ENCODE assay signal across 25 cellular contexts in genomic region chr2:213261237-213261636, GRCh38.
"Had no signal": no experiment of that assay in that cellular context is flagged by ENCODE, and none has a peak within 500 bp of the region (broad histone marks: within the 10 kb centered on the region; RNA-seq: fewer than 3 reads in every experiment).

No MANE protein-coding gene starts in this region.

- H3K27ac Mint-ChIP-seq: effector memory CD8-positive, alpha-beta T cell; natural killer cell treated with Interleukin-12 subunit alpha and Interleukin-12 subunit beta and Interleukin-15 and Interleukin-18, amount 100 ng/mL, for 72 hours; stimulated activated naive B cell treated with anti-CD40 and anti-IgM and Interleukin-4, amounts not matched to agents 10 μg/mL and 1 μg/mL and 100 μg/mL, for 72 hours; stimulated activated naive CD8-positive, alpha-beta T cell treated with anti-CD3 and anti-CD28 coated beads, Interleukin-15, Interleukin-2, amounts not matched to agents 100 ng/mL and 50 ng/mL, for 24 hours had no signal

- H3K36me3 Mint-ChIP-seq: naive B cell; natural killer cell treated with Interleukin-12 subunit alpha and Interleukin-12 subunit beta and Interleukin-15 and Interleukin-18, amount 100 ng/mL, for 72 hours; stimulated activated naive B cell treated with anti-CD40 and anti-IgM and Interleukin-4, amounts not matched to agents 10 μg/mL and 1 μg/mL and 100 μg/mL, for 72 hours had no signal

- H3K9ac ChIP-seq: parathyroid adenoma had no signal

- H3K4me3 ChIP-seq: coronary artery, gastrocnemius medialis, lower lobe of right lung, prostate gland, skin epidermis, spleen, thoracic aorta, tibial nerve, upper lobe of left lung had no signal

- DNase-seq: dermis blood vessel endothelial cell; effector memory CD8-positive, alpha-beta T cell; foreskin fibroblast; gastrocnemius medialis; head of caudate nucleus; left ventricle myocardium superior; lower lobe of right lung; naive B cell; right cardiac atrium; spleen; stimulated activated naive B cell treated with anti-CD40 and anti-IgM and Interleukin-4, amounts not matched to agents 10 μg/mL and 1 μg/mL and 100 μg/mL, for 72 hours; upper lobe of left lung had no signal

- H3K4me1 Mint-ChIP-seq: neural crest cell; stimulated activated naive B cell treated with anti-CD40 and anti-IgM and Interleukin-4, amounts not matched to agents 10 μg/mL and 1 μg/mL and 100 μg/mL, for 72 hours had no signal

- H3K36me3 ChIP-seq: gastrocnemius medialis, lower lobe of right lung, prostate gland, spleen, thoracic aorta, tibial nerve, upper lobe of left lung had no signal

- H2AFZ ChIP-seq: parathyroid adenoma had no signal

- H3K27ac ChIP-seq: coronary artery, epithelial cell of prostate, gastrocnemius medialis, lower lobe of right lung, parathyroid adenoma, prostate gland, skin epidermis, spleen, thoracic aorta, tibial nerve, upper lobe of left lung had no signal

- H3K4me3 Mint-ChIP-seq: effector memory CD8-positive, alpha-beta T cell; naive B cell; natural killer cell treated with Interleukin-12 subunit alpha and Interleukin-12 subunit beta and Interleukin-15 and Interleukin-18, amount 100 ng/mL, for 72 hours; neural crest cell; stimulated activated naive B cell treated with anti-CD40 and anti-IgM and Interleukin-4, amounts not matched to agents 10 μg/mL and 1 μg/mL and 100 μg/mL, for 72 hours; stimulated activated naive CD8-positive, alpha-beta T cell treated with anti-CD3 and anti-CD28 coated beads, Interleukin-15, Interleukin-2, amounts not matched to agents 100 ng/mL and 50 ng/mL, for 24 hours had no signal

- H3K79me2 ChIP-seq: parathyroid adenoma had no signal

- H3K27me3 Mint-ChIP-seq: naive B cell; natural killer cell treated with Interleukin-12 subunit alpha and Interleukin-12 subunit beta and Interleukin-15 and Interleukin-18, amount 100 ng/mL, for 72 hours; stimulated activated naive B cell treated with anti-CD40 and anti-IgM and Interleukin-4, amounts not matched to agents 10 μg/mL and 1 μg/mL and 100 μg/mL, for 72 hours; stimulated activated naive CD8-positive, alpha-beta T cell treated with anti-CD3 and anti-CD28 coated beads, Interleukin-15, Interleukin-2, amounts not matched to agents 100 ng/mL and 50 ng/mL, for 24 hours had no signal

- H3K27me3 ChIP-seq: gastrocnemius medialis, spleen, tibial nerve, upper lobe of left lung had no signal

- ATAC-seq: effector memory CD8-positive, alpha-beta T cell; esophagus mucosa; gastrocnemius medialis; left ventricle myocardium superior; lower lobe of right lung; natural killer cell treated with Interleukin-12 subunit alpha and Interleukin-12 subunit beta and Interleukin-15 and Interleukin-18, amount 100 ng/mL, for 72 hours; right cardiac atrium; stimulated activated naive B cell treated with anti-CD40 and anti-IgM and Interleukin-4, amounts not matched to agents 10 μg/mL and 1 μg/mL and 100 μg/mL, for 72 hours had no signal

- H3K9me3 ChIP-seq: gastrocnemius medialis, lower lobe of right lung, prostate gland, spleen, thoracic aorta, tibial nerve, upper lobe of left lung had no signal

- H3K4me1 ChIP-seq: gastrocnemius medialis, lower lobe of right lung, parathyroid adenoma, prostate gland, spleen, tibial nerve, upper lobe of left lung had no signal

- H3K9me3 Mint-ChIP-seq: effector memory CD8-positive, alpha-beta T cell; naive B cell; natural killer cell treated with Interleukin-12 subunit alpha and Interleukin-12 subunit beta and Interleukin-15 and Interleukin-18, amount 100 ng/mL, for 72 hours; neural crest cell; stimulated activated naive CD8-positive, alpha-beta T cell treated with anti-CD3 and anti-CD28 coated beads, Interleukin-15, Interleukin-2, amounts not matched to agents 100 ng/mL and 50 ng/mL, for 24 hours had no signal

- FAIRE-seq: keratinocyte, urothelium cell line had no signal
